In the genomic region with DNA sequence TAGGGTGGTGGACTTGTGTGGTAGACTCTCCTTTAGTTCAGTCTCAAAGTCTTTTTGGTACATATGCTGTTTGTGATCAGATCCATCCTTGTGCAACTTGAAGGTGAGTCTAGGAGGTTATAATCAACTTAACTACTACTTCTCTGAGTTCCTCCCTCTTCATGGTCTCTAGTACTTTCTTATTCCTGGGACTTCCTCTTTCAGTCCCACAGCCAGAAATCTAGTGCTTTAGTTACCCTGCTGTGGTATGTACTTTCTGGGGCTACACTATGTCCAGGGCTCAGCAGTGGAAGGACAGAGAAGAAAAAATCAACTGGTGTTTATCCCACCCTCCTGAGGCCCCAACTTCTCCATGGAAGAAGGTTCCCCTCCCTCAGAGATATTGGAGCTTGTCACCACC, we compare ENCODE assay signal across 1 cellular context.
TF ChIP-seq lines count a peak whose summit lies in the region.

No MANE protein-coding gene starts in this region.

TF ChIP-seq in GM23338, 12 proteins besides CTCF, POLR2A, EP300 and RAD21 (continued from another document):
- TF ChIP-seq EZH2 (IDR thresholded peaks at IDR 0.05; ENCODE audit: low read depth, unreplicated experiment) (no peak), POLR2AphosphoS5 (IDR thresholded peaks at IDR 0.05; ENCODE audit: low read depth) (no peak)
